ENCODE assay signal across 18 cellular contexts in the genomic region with DNA sequence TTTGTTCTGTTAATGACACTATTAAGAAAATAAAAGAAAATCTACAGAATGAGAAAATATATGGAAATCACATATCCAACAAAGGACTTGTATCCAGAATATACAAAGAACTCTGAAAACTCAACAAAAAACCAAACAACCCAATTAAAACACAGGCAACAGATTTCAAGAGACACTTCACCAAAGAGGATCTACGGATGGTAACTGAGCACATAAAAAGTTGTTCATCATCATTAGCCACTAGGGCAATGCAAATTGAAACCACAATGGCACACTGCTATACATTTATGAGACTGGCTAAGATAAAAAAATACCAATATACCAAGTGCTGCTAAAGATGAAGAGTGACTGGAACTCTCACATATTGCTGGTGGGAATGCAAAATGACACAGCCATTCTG. TPM values are rescaled to one million over a fixed set of nuclear protein-coding genes. Genes with fewer than 3 reads are reported as not detected.
A peak's percentile ranks its signal among the peaks of the same experiment; 100 is the strongest.
DNase-seq lines count a peak whose midpoint lies in the region; FAIRE-seq and TF ChIP-seq lines count a peak whose summit lies in the region.
"Had no signal": no experiment of that assay in that cellular context is flagged by ENCODE, and none has a peak within 500 bp of the region (broad histone marks: within the 10 kb centered on the region; RNA-seq: fewer than 3 reads in every experiment).

No MANE protein-coding gene starts in this region.

- CTCF ChIA-PET in OCI-LY7 (lab: Charles Lee; ENCODE audit: unreplicated experiment): no interaction called here

- H3K9ac ChIP-seq in HUES64 (ENCODE audit: low read depth, low read length): no peak overlapping the region
- H3K9ac ChIP-seq: KMS-11 had no signal

- peak; percentile 61 for FAIRE-seq in frontal cortex (lab: Jason Lieb, UNC)
- FAIRE-seq: GM19239, RCC 7860 had no signal

- DNase-seq in OCI-LY7 (ENCODE audit: low spot score): peak; percentile 16
- no peak for DNase-seq in frontal cortex (ENCODE audit: low spot score in 2 of 2)
- no peak for DNase-seq in spleen
- DNase-seq in breast epithelium (ENCODE audit: low spot score in 2 of 2): no peak
- no peak for DNase-seq in NCI-H446 (lab: John Stamatoyannopoulos, UW)
- no peak for DNase-seq in esophagus muscularis mucosa (ENCODE audit: extremely low spot score)
- DNase-seq: CD4-positive, CD25-positive, alpha-beta regulatory T cell; HFFc6; NCI-H1105 treated with DMSO at 0.1 percent for 48 hours; NCI-H2081 treated with DMSO at 0.1 percent for 48 hours; NCI-H510A; NCI-H774; OCI-M1; SJCRH30 had no signal

- no peak overlapping the region for H3K4me3 ChIP-seq in HUES64 (ENCODE audit: low read length)
- no peak overlapping the region for H3K4me3 ChIP-seq in OCI-LY7 (ENCODE audit: low read depth, low read length, poor library complexity, severe bottlenecking)
- no peak overlapping the region for H3K4me3 ChIP-seq in spleen
- no peak overlapping the region for H3K4me3 ChIP-seq in breast epithelium
- no peak overlapping the region for H3K4me3 ChIP-seq in esophagus muscularis mucosa
- H3K4me3 ChIP-seq: SJCRH30 had no signal

- intact Hi-C loops in OCI-LY7 (cut with micrococcal nuclease; ENCODE audit: unreplicated experiment) (no loop called here), spleen (cut with DNase I; ENCODE audit: low total_unique reads) (no loop called here), breast epithelium (cut with DNase I; ENCODE audit: low total_unique reads) (no loop called here), esophagus muscularis mucosa (cut with DNase I) (no loop called here)

- H2AFZ ChIP-seq in OCI-LY7 (ENCODE audit: low read length): peak overlapping the region; percentile 55; the same call in 1 of the 2 replicates

- H3K4me2 ChIP-seq in OCI-LY7 (ENCODE audit: low read length): peak overlapping the region; percentile 30; the same call in 1 of the 2 replicates
- H3K4me2 ChIP-seq: KMS-11 had no signal

- H3K4me1 ChIP-seq in HUES64 (ENCODE audit: insufficient read depth, low read length): peaks cover 30% of the 10 kb centered on the region
- peaks cover 32% of the 10 kb centered on the region for H3K4me1 ChIP-seq in OCI-LY7 (ENCODE audit: insufficient read depth, low read length, poor library complexity, severe bottlenecking)
- H3K4me1 ChIP-seq in spleen: peaks cover 0 to 4% (median 0%) of the 10 kb centered on the region in 6 donors
- H3K4me1 ChIP-seq in breast epithelium: no peaks in the 10 kb centered on the region
- H3K4me1 ChIP-seq in esophagus muscularis mucosa: peaks cover 0 to 5% (median 2%) of the 10 kb centered on the region in 4 donors

- no peaks in the 10 kb centered on the region for H3K9me3 ChIP-seq in HUES64 (ENCODE audit: insufficient read depth, low read depth, low read length)
- H3K9me3 ChIP-seq in OCI-LY7 (ENCODE audit: low read length): no peaks in the 10 kb centered on the region
- no peaks in the 10 kb centered on the region for H3K9me3 ChIP-seq in spleen
- no peaks in the 10 kb centered on the region for H3K9me3 ChIP-seq in breast epithelium
- H3K9me3 ChIP-seq in esophagus muscularis mucosa: no peaks in the 10 kb centered on the region
- H3K9me3 ChIP-seq: SJCRH30 had no signal

- no peaks in the 10 kb centered on the region for H3K9me2 ChIP-seq in OCI-LY7 (ENCODE audit: insufficient read depth, low read length)

- H3K36me3 ChIP-seq in HUES64 (ENCODE audit: insufficient read depth, low read length): peaks cover 32% of the 10 kb centered on the region
- H3K36me3 ChIP-seq in OCI-LY7 (ENCODE audit: insufficient read depth, low read length): no peaks in the 10 kb centered on the region
- peaks cover 0 to 74% (median 7%) of the 10 kb centered on the region in 6 donors for H3K36me3 ChIP-seq in spleen
- H3K36me3 ChIP-seq in breast epithelium: no peaks in the 10 kb centered on the region
- peaks cover 0 to 49% (median 40%) of the 10 kb centered on the region in 4 donors for H3K36me3 ChIP-seq in esophagus muscularis mucosa

- 71% methylated on average over 1 of the region's 1 CpG for WGBS in HUES64
- 47 to 73% (median 69%) methylated on average over 1 of the region's 1 CpG for WGBS in spleen, 5 donors
- WGBS in esophagus muscularis mucosa: 71% methylated on average over 1 of the region's 1 CpG

- H3K27me3 ChIP-seq in HUES64 (ENCODE audit: insufficient read depth, low read length) (no peaks in the 10 kb centered on the region), spleen (replicated peaks in 1 of 7) (no peaks in the 10 kb centered on the region), breast epithelium (no peaks in the 10 kb centered on the region), esophagus muscularis mucosa (no peaks in the 10 kb centered on the region)
- H3K27me3 ChIP-seq: SJCRH30 had no signal

- no peaks in the 10 kb centered on the region for H3K79me2 ChIP-seq in OCI-LY7 (ENCODE audit: insufficient read depth, low read depth, low read length)

- POLR2A ChIA-PET in OCI-LY7 (lab: Charles Lee): no interaction called here

- BruUV-seq in OCI-LY7 (replicated peaks; lab: Mats Ljungman, UMichigan): no TSS peak

- H3K27ac ChIP-seq in HUES64 (ENCODE audit: low read depth, low read length) (peak overlapping the region; percentile 21; the same call in 1 of the 2 replicates), OCI-LY7 (ENCODE audit: low read depth, low read length, poor library complexity, severe bottlenecking) (no peak overlapping the region), spleen (no peak overlapping the region), breast epithelium (no peak overlapping the region), esophagus muscularis mucosa (replicated peaks in 1 of 4) (no peak overlapping the region)
- H3K27ac ChIP-seq: KMS-11, SJCRH30 had no signal

- no peak for TF ChIP-seq EP300 in esophagus muscularis mucosa (IDR thresholded peaks at IDR 0.05)

- no peak for TF ChIP-seq CTCF in OCI-LY7 (conservative IDR thresholded peaks at IDR 0.05; ENCODE audit: low read length)
- TF ChIP-seq CTCF in spleen (IDR thresholded peaks at IDR 0.05 in 8 of 11, conservative IDR thresholded peaks at IDR 0.05 in 3 of 11): no peak
- TF ChIP-seq CTCF in breast epithelium (IDR thresholded peaks at IDR 0.05): no peak
- TF ChIP-seq CTCF in esophagus muscularis mucosa (IDR thresholded peaks at IDR 0.05): no peak

- no peak for TF ChIP-seq POLR2A in spleen (IDR thresholded peaks at IDR 0.05)
- TF ChIP-seq POLR2A in breast epithelium (IDR thresholded peaks at IDR 0.05): no peak
- no peak for TF ChIP-seq POLR2A in esophagus muscularis mucosa (IDR thresholded peaks at IDR 0.05; ENCODE audit: low read depth)

- no peaks in the 10 kb centered on the region for H4K20me1 ChIP-seq in OCI-LY7 (ENCODE audit: insufficient read depth, low read length)

RNA-seq across cellular contexts. Expression of a gene that starts 34.5 kb away (rescaled TPM):
- 115 TPM for polyA plus RNA-seq in HUES64 (2013, experiment 1 of 2)
- polyA plus RNA-seq in HUES64 (2013, experiment 2 of 2): 128 TPM
- total RNA-seq in OCI-LY7 (2014; rRNA removed; shearing (Covaris generic)): 52.4 and 59.5 TPM in 2 replicates
- 106 and 117 TPM in 2 replicates for total RNA-seq in OCI-LY7 (2022)
- 24.9 TPM for total RNA-seq in frontal cortex
- total RNA-seq in spleen: 10 to 100 TPM; 32.5 to 47.5 (median 36.0) TPM
- 10 to 100 TPM; 23.5 to 59.7 (median 26.1) TPM for polyA plus RNA-seq in spleen
- total RNA-seq in breast epithelium: 100 to 1,000 TPM in 1 of 3 donors, 10 to 100 TPM in 2; 49.2 to 140 (median 50.2) TPM
- total RNA-seq in esophagus muscularis mucosa: 10 to 100 TPM; 57.3 to 88.9 (median 71.8) TPM
